In the genomic region with DNA sequence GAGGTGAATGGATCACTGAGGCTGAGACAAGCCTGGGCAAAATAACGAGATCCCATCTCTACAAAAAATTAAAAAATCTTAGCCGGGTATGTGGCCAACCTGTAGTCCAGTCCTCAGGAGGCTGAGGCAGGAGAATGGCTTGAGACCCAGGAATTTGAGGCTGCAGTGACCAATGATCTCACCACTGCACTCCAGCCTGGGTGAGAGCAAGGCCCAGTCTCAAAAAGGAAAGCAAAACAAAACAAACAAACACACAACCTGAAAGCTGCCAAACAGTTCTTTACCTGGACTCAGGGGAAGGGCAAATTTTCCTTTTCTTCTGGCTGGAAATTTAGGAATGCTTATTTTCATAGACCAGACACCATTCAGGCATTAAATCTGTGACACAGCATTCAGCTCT, we compare ENCODE assay signal across 31 cellular contexts.
A peak's percentile ranks its signal among the peaks of the same experiment; 100 is the strongest.
DNase-seq lines count a peak whose midpoint lies in the region; ATAC-seq, FAIRE-seq and TF ChIP-seq lines count a peak whose summit lies in the region.
"Had no signal": no experiment of that assay in that cellular context is flagged by ENCODE, and none has a peak within 500 bp of the region (broad histone marks: within the 10 kb centered on the region; RNA-seq: fewer than 3 reads in every experiment).

No MANE protein-coding gene starts in this region.

- H2BK120ac ChIP-seq in mesendoderm (ENCODE audit: low read depth, low read length) = no peak overlapping the region

- H3K23ac ChIP-seq in mesendoderm (ENCODE audit: low read length) = no peak overlapping the region

- H2BK15ac ChIP-seq in mesendoderm (replicated peaks; ENCODE audit: low read depth) = no peak overlapping the region

- no peak overlapping the region for H4K5ac ChIP-seq in mesendoderm (ENCODE audit: low read length)

- no peak overlapping the region for H4K8ac ChIP-seq in mesendoderm (ENCODE audit: low read depth, low read length)

- H3K27me3 ChIP-seq in HepG2 (ENCODE audit: control insufficient read depth in 1 of 2, insufficient read depth in 2 of 2, low read length in 2 of 2) (peaks cover 0 to 2% of the 10 kb centered on the region in 2 experiments; a peak in 2 of 5 replicates), right lobe of liver (no peaks in the 10 kb centered on the region), K562 (ENCODE audit: control insufficient read depth in 2 of 2, insufficient read depth in 2 of 2, low read length in 2 of 2) (no peaks in the 10 kb centered on the region), mesendoderm (ENCODE audit: insufficient read depth, low read length, poor library complexity) (no peaks in the 10 kb centered on the region), PC-3 (ENCODE audit: low read length) (no peaks in the 10 kb centered on the region)
- H3K27me3 ChIP-seq: esophagus squamous epithelium, heart right ventricle, suprapubic skin had no signal

- H4K20me1 ChIP-seq in HepG2 (ENCODE audit: insufficient read depth, low read length) = no peaks in the 10 kb centered on the region
- H4K20me1 ChIP-seq in K562 (replicated peaks; ENCODE audit: control insufficient read depth, insufficient read depth, low read length) = no peaks in the 10 kb centered on the region
- no peaks in the 10 kb centered on the region for H4K20me1 ChIP-seq in PC-3 (ENCODE audit: low read length)

- H3K4ac ChIP-seq in mesendoderm (ENCODE audit: low read depth, low read length) = no peak overlapping the region

- TF ChIP-seq POLR2A in HepG2 (IDR thresholded peaks at IDR 0.05; ENCODE audit: insufficient read depth in 1 of 2, low read depth in 2 of 2, low read length in 2 of 2) (no peak), right lobe of liver (IDR thresholded peaks at IDR 0.05) (no peak), K562 (conservative IDR thresholded peaks at IDR 0.05) (no peak)

- 3% methylated on average over 2 of the region's 2 CpGs for WGBS in HepG2 (ENCODE audit: low lambda C conversion rate)
- WGBS in right lobe of liver (ENCODE audit: insufficient coverage, low coverage, low lambda C conversion rate, missing lambda C conversion rate) = no CpG with 5 or more reads among the region's 2 CpGs
- 63% methylated on average over 2 of the region's 2 CpGs for WGBS in K562 (ENCODE audit: insufficient coverage, low coverage, missing lambda C conversion rate)
- no CpG with 5 or more reads among the region's 2 CpGs for WGBS in mesendoderm (ENCODE audit: extremely low coverage, insufficient coverage, low lambda C conversion rate)

- POLR2A ChIA-PET in HepG2 (lab: Yijun Ruan, JAX) (no interaction called here), K562 (lab: Yijun Ruan, JAX) (interaction anchor here (1.1 kb wide), 1 partner anchor 14 kb away, joined by 3 read pairs; no protein-coding TSS in a partner anchor), PC-3 (lab: Charles Lee; ENCODE audit: unreplicated experiment) (no interaction called here)

- CTCF ChIA-PET in HepG2 (lab: Yijun Ruan, JAX; ENCODE audit: low intra/inter-chr PET ratio, low total read pairs) = no interaction called here
- CTCF ChIA-PET in K562 (lab: Yijun Ruan, JAX; ENCODE audit: low intra/inter-chr PET ratio) = no interaction called here
- CTCF ChIA-PET in PC-3 (lab: Charles Lee) = no interaction called here

- H3K4me1 ChIP-seq in HepG2 (ENCODE audit: insufficient read depth, low read length) = peaks cover 15% of the 10 kb centered on the region
- H3K4me1 ChIP-seq in right lobe of liver = no peaks in the 10 kb centered on the region
- H3K4me1 ChIP-seq in K562 (replicated peaks in 1 of 2; ENCODE audit: control insufficient read depth in 2 of 2, insufficient read depth in 2 of 2, low read length in 2 of 2) = peaks cover 8 to 16% of the 10 kb centered on the region in 2 experiments; a peak in 3 of 5 replicates
- H3K4me1 ChIP-seq in mesendoderm (ENCODE audit: control insufficient read depth, low read depth, low read length) = no peaks in the 10 kb centered on the region
- 0 out of 2 replicates have a peak, but pooled peaks cover 4% of the 10 kb centered on the region for H3K4me1 ChIP-seq in PC-3 (ENCODE audit: insufficient read depth, low read length)
- H3K4me1 ChIP-seq: heart right ventricle had no signal

- no peak overlapping the region for H3K18ac ChIP-seq in mesendoderm (ENCODE audit: low read length)

- TF ChIP-seq RAD21 in HepG2 (CRISPR knock-in tag; IDR thresholded peaks at IDR 0.05) (no peak), K562 (CRISPR knock-in tag; conservative IDR thresholded peaks at IDR 0.05 in 1 of 2, IDR thresholded peaks at IDR 0.05 in 1 of 2) (no peak)

- H3K79me1 ChIP-seq in mesendoderm (ENCODE audit: low read length) = no peaks in the 10 kb centered on the region

- in situ Hi-C loops in HepG2 (cut with HindIII; ENCODE audit: extremely low pct_ligation_motif_present, low pct_unique_long_range_greater_than_20kb) = no loop called here
- in situ Hi-C loops in K562 (cut with MboI) = no loop called here

- no peaks in the 10 kb centered on the region for H3K36me3 ChIP-seq in HepG2 (replicated peaks in 1 of 2; ENCODE audit: control insufficient read depth in 1 of 2, insufficient read depth in 2 of 2, low read length in 2 of 2)
- no peaks in the 10 kb centered on the region for H3K36me3 ChIP-seq in right lobe of liver
- H3K36me3 ChIP-seq in K562 (ENCODE audit: control insufficient read depth, insufficient read depth, low read length) = peaks cover 9% of the 10 kb centered on the region; the same call in 2 of the 3 replicates
- H3K36me3 ChIP-seq in mesendoderm (ENCODE audit: control insufficient read depth, insufficient read depth, low read length) = no peaks in the 10 kb centered on the region
- no peaks in the 10 kb centered on the region for H3K36me3 ChIP-seq in PC-3 (ENCODE audit: low read depth, low read length)
- H3K36me3 ChIP-seq: esophagus squamous epithelium, heart right ventricle, suprapubic skin had no signal

- no peak for TF ChIP-seq EP300 in HepG2 (IDR thresholded peaks at IDR 0.05; ENCODE audit: low read depth in 2 of 2, low read length in 2 of 2)
- no peak for TF ChIP-seq EP300 in HepG2 (CRISPR knock-in tag; IDR thresholded peaks at IDR 0.05; ENCODE audit: borderline replicate concordance)
- no peak for TF ChIP-seq EP300 in K562 (IDR thresholded peaks at IDR 0.05; ENCODE audit: low read length)

- H2AFZ ChIP-seq in HepG2 (ENCODE audit: low read length) (no peak overlapping the region), K562 (ENCODE audit: low read depth, low read length) (no peak overlapping the region), PC-3 (ENCODE audit: low read length) (no peak overlapping the region)

- H3K79me2 ChIP-seq in HepG2 (ENCODE audit: insufficient read depth, low read length) (no peaks in the 10 kb centered on the region), K562 (ENCODE audit: control insufficient read depth, insufficient read depth, low read length) (peaks cover 28% of the 10 kb centered on the region), mesendoderm (ENCODE audit: control insufficient read depth, insufficient read depth, low read length) (no peaks in the 10 kb centered on the region), PC-3 (ENCODE audit: low read length) (no peaks in the 10 kb centered on the region)

- intact Hi-C loops in HepG2 (cut with micrococcal nuclease; ENCODE audit: unreplicated experiment) = no loop called here
- intact Hi-C loops in right lobe of liver (cut with DNase I) = no loop called here
- intact Hi-C loops in K562 (cut with micrococcal nuclease) = loop anchor here (5.0 kb wide), 2 partner anchors 109 to 159 kb away; no protein-coding TSS in a partner anchor
- intact Hi-C loops in PC-3 (cut with micrococcal nuclease) = no loop called here

- FAIRE-seq in HepG2 (lab: Jason Lieb, UNC) (no peak), K562 (lab: Jason Lieb, UNC) (no peak)
- FAIRE-seq: GM12892, kidney, small intestine, TTC549 had no signal

- no peak for DNase-seq in HepG2 (ENCODE audit: low spot score)
- DNase-seq in right lobe of liver = no peak
- no peak for DNase-seq in K562 (ENCODE audit: extremely low read depth in 1 of 4, low spot score in 3 of 4)
- peak; percentile 4 for DNase-seq in mesendoderm
- no peak for DNase-seq in PC-3
- no peak for DNase-seq in activated CD4-positive, alpha-beta T cell treated with anti-CD3 and anti-CD28 coated beads, Interleukin-2, amount 50 U/mL, for 4 hours
- DNase-seq: 8988T; activated CD8-positive, alpha-beta memory T cell treated with anti-CD3 and anti-CD28 coated beads, Interleukin-2, amount 10 ng/mL, durations not matched to agents 7 days and 5 days; activated naive CD4-positive, alpha-beta T cell; activated naive CD8-positive, alpha-beta T cell treated with anti-CD3 and anti-CD28 coated beads, Interleukin-2, amount 50 U/mL, for 24 hours; activated T-cell treated with anti-CD3 and anti-CD28 coated beads, Interleukin-2, amount 50 U/mL, for 4 hours; CD8-positive, alpha-beta T cell; esophagus squamous epithelium; foreskin melanocyte; heart right ventricle; kidney; midbrain; naive B cell; NCI-H1092; NCI-H187 treated with DMSO at 0.1 percent for 48 hours; NCI-H2171 treated with DMSO at 0.1 percent for 48 hours; OCI-M1; small intestine; stimulated activated naive CD4-positive, alpha-beta T cell treated with Interleukin-2 at 50 U/mL for 16 hours had no signal

- ATAC-seq in HepG2 (no peak; the same call in 2 of the 3 replicates), right lobe of liver (no peak), K562 (no peak), HG03354 (IDR thresholded peaks at IDR 0.05; ENCODE audit: poor library complexity, severe bottlenecking, unreplicated experiment) (no peak), PC-3 (no peak), HG03135 (IDR thresholded peaks at IDR 0.05; ENCODE audit: unreplicated experiment) (no peak)
- ATAC-seq: activated CD8-positive, alpha-beta memory T cell treated with anti-CD3 and anti-CD28 coated beads, Interleukin-2, amount 10 ng/mL, durations not matched to agents 7 days and 5 days; activated naive CD8-positive, alpha-beta T cell treated with anti-CD3 and anti-CD28 coated beads, Interleukin-2, amount 50 U/mL, for 24 hours; activated T-cell treated with anti-CD3 and anti-CD28 coated beads, Interleukin-2, amount 50 U/mL, for 4 hours; CD8-positive, alpha-beta T cell; HCT116; heart right ventricle; Right ventricle myocardium inferior had no signal

- H3K56ac ChIP-seq in mesendoderm (ENCODE audit: low read length) = no peak overlapping the region

- H3K4me3 ChIP-seq in HepG2 (replicated peaks in 1 of 3; ENCODE audit: insufficient read depth in 1 of 3, low read depth in 2 of 3, low read length in 3 of 3) (no peak overlapping the region), right lobe of liver (no peak overlapping the region), K562 (peak overlapping the region; percentile 64; the same call in 1 of the 2 replicates), mesendoderm (ENCODE audit: low read length) (no peak overlapping the region), PC-3 (ENCODE audit: low read length) (no peak overlapping the region)
- H3K4me3 ChIP-seq: esophagus squamous epithelium, heart right ventricle, suprapubic skin had no signal

- BruUV-seq in HepG2 (replicated peaks; lab: Mats Ljungman, UMichigan) (no TSS peak), K562 (replicated peaks; lab: Mats Ljungman, UMichigan) (no TSS peak), PC-3 (replicated peaks; lab: Mats Ljungman, UMichigan) (no TSS peak)

- no peak overlapping the region for H2BK5ac ChIP-seq in mesendoderm (ENCODE audit: low read length)

- peak overlapping the region; percentile 10; the same call in 1 of the 2 replicates for H3K4me2 ChIP-seq in HepG2 (ENCODE audit: low read depth, low read length)
- H3K4me2 ChIP-seq in K562 (ENCODE audit: insufficient read depth, low read length) = peak overlapping the region; percentile 67
- H3K4me2 ChIP-seq in mesendoderm (ENCODE audit: low read length) = no peak overlapping the region
- H3K4me2 ChIP-seq in PC-3 (ENCODE audit: low read length) = no peak overlapping the region

- H3K9me3 ChIP-seq in HepG2 (ENCODE audit: low read length) (no peaks in the 10 kb centered on the region), right lobe of liver (no peaks in the 10 kb centered on the region), K562 (replicated peaks; ENCODE audit: control insufficient read depth, insufficient read depth, low read depth, low read length) (peaks cover 5% of the 10 kb centered on the region; the same call in 1 of the 2 replicates), PC-3 (ENCODE audit: low read length) (no peaks in the 10 kb centered on the region)
- H3K9me3 ChIP-seq: suprapubic skin had no signal

- no peaks in the 10 kb centered on the region for H3K9me1 ChIP-seq in K562 (ENCODE audit: control insufficient read depth, insufficient read depth, low read length)

- no peak for TF ChIP-seq CTCF in HepG2 (CRISPR knock-in tag; IDR thresholded peaks at IDR 0.05)
- no peak for TF ChIP-seq CTCF in right lobe of liver (IDR thresholded peaks at IDR 0.05)
- no peak for TF ChIP-seq CTCF in K562 (IDR thresholded peaks at IDR 0.05 in 2 of 3, conservative IDR thresholded peaks at IDR 0.05 in 1 of 3; ENCODE audit: insufficient read depth in 2 of 3, low read depth in 1 of 3, low read length in 3 of 3)
- TF ChIP-seq CTCF in PC-3 (conservative IDR thresholded peaks at IDR 0.05; ENCODE audit: low read depth, low read length) = no peak

- no peak overlapping the region for H2AK5ac ChIP-seq in mesendoderm (ENCODE audit: low read length)

- H3K9ac ChIP-seq in HepG2 (ENCODE audit: insufficient read depth, low read depth, low read length) (no peak overlapping the region), K562 (ENCODE audit: insufficient read depth in 1 of 2, low read depth in 2 of 2, low read length in 2 of 2) (peak overlapping the region in 1 of 2 experiments; percentile 14; a peak in 1 of 4 replicates), mesendoderm (ENCODE audit: low read length) (no peak overlapping the region), PC-3 (ENCODE audit: low read length) (no peak overlapping the region)

- H3K9me2 ChIP-seq in PC-3 (replicated peaks; ENCODE audit: low read length) = no peaks in the 10 kb centered on the region

- H3F3A ChIP-seq in PC-3 (ENCODE audit: low read length, unreplicated experiment) = no peaks in the 10 kb centered on the region

- H3K27ac ChIP-seq in HepG2 (ENCODE audit: extremely low read length, insufficient read depth, low read length) (no peak overlapping the region), right lobe of liver (no peak overlapping the region), K562 (ENCODE audit: extremely low read depth, low read depth, low read length) (no peak overlapping the region), mesendoderm (ENCODE audit: low read depth, low read length) (no peak overlapping the region), PC-3 (ENCODE audit: low read length) (no peak overlapping the region)
- H3K27ac ChIP-seq: heart right ventricle, suprapubic skin had no signal

Comparison
In these comparisons a context has a peak if more than half of its experiments do, and no peak if none do; other contexts are left out.
1. H3K4me2 ChIP-seq: peak in HepG2 (single experiment) and K562 (single experiment); none in mesendoderm (single experiment) and PC-3 (single experiment).
2. Of the 241 proteins assayed by ChIP-seq in both HepG2 and K562: peak only in HepG2: none; only in K562: ZFX; in both: none; in neither: 240.